1 cellular context compared by ENCODE assay signal in the genomic region with DNA sequence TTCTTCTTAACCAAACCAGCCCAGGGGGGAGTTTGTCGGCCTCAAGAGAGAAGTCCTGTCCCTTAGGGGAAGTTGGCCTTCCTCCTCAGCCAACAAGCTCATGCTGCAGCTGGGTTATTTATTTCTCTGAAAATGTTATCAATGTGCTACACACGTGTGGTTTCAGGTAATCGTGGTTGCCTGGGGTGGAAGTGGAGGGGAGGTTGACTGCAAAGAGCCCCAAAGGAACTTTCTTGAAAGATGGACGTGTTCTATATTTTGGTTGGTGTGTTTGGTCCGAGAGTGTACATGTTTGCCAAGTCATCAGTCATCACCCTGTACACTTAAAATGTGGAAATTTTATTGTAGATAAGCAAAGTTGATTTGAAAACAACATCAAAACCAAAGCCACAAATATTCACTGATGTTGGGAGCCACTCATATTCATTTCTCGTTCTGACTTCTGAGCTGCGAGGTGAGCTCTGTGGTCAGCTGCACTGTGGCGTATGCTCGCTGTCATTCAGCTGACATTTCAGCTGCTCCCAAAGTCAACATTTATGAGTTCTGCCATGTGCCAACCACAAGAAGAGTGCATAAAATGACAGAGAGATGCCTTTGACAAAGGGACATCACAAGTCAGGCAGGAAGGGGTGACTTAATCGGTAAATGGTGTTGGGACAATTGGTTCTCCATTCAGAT.
TF ChIP-seq lines count a peak whose summit lies in the region.

No MANE protein-coding gene starts in this region.

TF ChIP-seq in GM12878, 131 proteins besides CTCF, POLR2A, EP300 and RAD21 (continued from another document and continues in another):
- TF ChIP-seq ETV6 (conservative IDR thresholded peaks at IDR 0.05 in 1 of 2, IDR thresholded peaks at IDR 0.05 in 1 of 2; ENCODE audit: borderline replicate concordance in 1 of 2, low read depth in 1 of 2) (peak in 1 of 2 experiments; percentile 77; a peak in 2 of 4 replicates), BCL11A (IDR thresholded peaks at IDR 0.05; ENCODE audit: low read depth, low read length) (peak; percentile 94), BCL3 (IDR thresholded peaks at IDR 0.05; ENCODE audit: borderline replicate concordance, insufficient read depth, low read depth, low read length, poor library complexity, severe bottlenecking) (no peak), MYC (IDR thresholded peaks at IDR 0.05; ENCODE audit: insufficient read depth, insufficient read length, insufficient replicate concordance, low read length, severe bottlenecking) (no peak), NBN (IDR thresholded peaks at IDR 0.05) (peak; percentile 90), ZNF687 (IDR thresholded peaks at IDR 0.05) (peak; percentile 80; the same call in 1 of the 2 replicates), CBFB (IDR thresholded peaks at IDR 0.05; ENCODE audit: low read depth) (peak; percentile 93), KDM1A (IDR thresholded peaks at IDR 0.05; ENCODE audit: borderline replicate concordance) (no peak), RCOR1 (conservative IDR thresholded peaks at IDR 0.05; ENCODE audit: low read depth, low read length) (no peak), PAX5 (IDR thresholded peaks at IDR 0.05; ENCODE audit: borderline replicate concordance, low read depth, low read length) (peak; percentile 90), MTA2 (IDR thresholded peaks at IDR 0.05; ENCODE audit: low read depth) (peak; percentile 93), ESRRA (IDR thresholded peaks at IDR 0.05; ENCODE audit: low read length) (no peak), CBX5 (IDR thresholded peaks at IDR 0.05; ENCODE audit: low read depth) (peak; percentile 81; the same call in 1 of the 2 replicates), CBX3 (IDR thresholded peaks at IDR 0.05; ENCODE audit: borderline replicate concordance, low read depth) (no peak), ZBED1 (IDR thresholded peaks at IDR 0.05; ENCODE audit: borderline replicate concordance) (peak; percentile 57; the same call in 1 of the 2 replicates), SREBF2 (IDR thresholded peaks at IDR 0.05; ENCODE audit: low read length) (no peak), EZH2 (IDR thresholded peaks at IDR 0.05; ENCODE audit: borderline replicate concordance, control insufficient read depth, low read depth, low read length) (no peak), YBX1 (IDR thresholded peaks at IDR 0.05) (no peak; the same call in 1 of the 2 replicates), SUZ12 (IDR thresholded peaks at IDR 0.05; ENCODE audit: unreplicated experiment) (no peak), POU2F2 (IDR thresholded peaks at IDR 0.05; ENCODE audit: borderline replicate concordance, low read depth, low read length) (peak; percentile 88), ZZZ3 (IDR thresholded peaks at IDR 0.05; ENCODE audit: control insufficient read depth, insufficient read length, low read depth) (no peak), BMI1 (IDR thresholded peaks at IDR 0.05; ENCODE audit: borderline replicate concordance) (peak; percentile 44; the same call in 1 of the 2 replicates), NFIC (IDR thresholded peaks at IDR 0.05; ENCODE audit: low read depth, low read length) (peak; percentile 96), SMARCA5 (IDR thresholded peaks at IDR 0.05) (no peak), CUX1 (IDR thresholded peaks at IDR 0.05; ENCODE audit: insufficient replicate concordance, low read depth, low read length) (peak; percentile 87), JUND (IDR thresholded peaks at IDR 0.05; ENCODE audit: low read depth, low read length) (peak; percentile 55; the same call in 1 of the 2 replicates), IKZF2 (IDR thresholded peaks at IDR 0.05) (peak; percentile 87 to 92), NFXL1 (IDR thresholded peaks at IDR 0.05; ENCODE audit: borderline replicate concordance) (no peak), ZSCAN29 (IDR thresholded peaks at IDR 0.05) (no peak), FOXK2 (IDR thresholded peaks at IDR 0.05) (peak; percentile 42; the same call in 1 of the 2 replicates), NFYA (IDR thresholded peaks at IDR 0.05; ENCODE audit: borderline replicate concordance, low read depth, low read length) (no peak), SUPT20H (IDR thresholded peaks at IDR 0.05; ENCODE audit: borderline replicate concordance, control insufficient read depth, low read depth, low read length) (no peak), ATF2 (IDR thresholded peaks at IDR 0.05; ENCODE audit: low read length) (peak; percentile 96), STAT3 (IDR thresholded peaks at IDR 0.05; ENCODE audit: low read depth, low read length) (no peak), GATAD2B (conservative IDR thresholded peaks at IDR 0.05; ENCODE audit: low read depth) (no peak; the same call in 1 of the 2 replicates), LARP7 (IDR thresholded peaks at IDR 0.05) (no peak)
- TF ChIP-seq, protein P1, sequence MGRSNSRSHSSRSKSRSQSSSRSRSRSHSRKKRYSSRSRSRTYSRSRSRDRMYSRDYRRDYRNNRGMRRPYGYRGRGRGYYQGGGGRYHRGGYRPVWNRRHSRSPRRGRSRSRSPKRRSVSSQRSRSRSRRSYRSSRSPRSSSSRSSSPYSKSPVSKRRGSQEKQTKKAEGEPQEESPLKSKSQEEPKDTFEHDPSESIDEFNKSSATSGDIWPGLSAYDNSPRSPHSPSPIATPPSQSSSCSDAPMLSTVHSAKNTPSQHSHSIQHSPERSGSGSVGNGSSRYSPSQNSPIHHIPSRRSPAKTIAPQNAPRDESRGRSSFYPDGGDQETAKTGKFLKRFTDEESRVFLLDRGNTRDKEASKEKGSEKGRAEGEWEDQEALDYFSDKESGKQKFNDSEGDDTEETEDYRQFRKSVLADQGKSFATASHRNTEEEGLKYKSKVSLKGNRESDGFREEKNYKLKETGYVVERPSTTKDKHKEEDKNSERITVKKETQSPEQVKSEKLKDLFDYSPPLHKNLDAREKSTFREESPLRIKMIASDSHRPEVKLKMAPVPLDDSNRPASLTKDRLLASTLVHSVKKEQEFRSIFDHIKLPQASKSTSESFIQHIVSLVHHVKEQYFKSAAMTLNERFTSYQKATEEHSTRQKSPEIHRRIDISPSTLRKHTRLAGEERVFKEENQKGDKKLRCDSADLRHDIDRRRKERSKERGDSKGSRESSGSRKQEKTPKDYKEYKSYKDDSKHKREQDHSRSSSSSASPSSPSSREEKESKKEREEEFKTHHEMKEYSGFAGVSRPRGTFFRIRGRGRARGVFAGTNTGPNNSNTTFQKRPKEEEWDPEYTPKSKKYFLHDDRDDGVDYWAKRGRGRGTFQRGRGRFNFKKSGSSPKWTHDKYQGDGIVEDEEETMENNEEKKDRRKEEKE (IDR thresholded peaks at IDR 0.05), result no peak
- TF ChIP-seq, protein P2, sequence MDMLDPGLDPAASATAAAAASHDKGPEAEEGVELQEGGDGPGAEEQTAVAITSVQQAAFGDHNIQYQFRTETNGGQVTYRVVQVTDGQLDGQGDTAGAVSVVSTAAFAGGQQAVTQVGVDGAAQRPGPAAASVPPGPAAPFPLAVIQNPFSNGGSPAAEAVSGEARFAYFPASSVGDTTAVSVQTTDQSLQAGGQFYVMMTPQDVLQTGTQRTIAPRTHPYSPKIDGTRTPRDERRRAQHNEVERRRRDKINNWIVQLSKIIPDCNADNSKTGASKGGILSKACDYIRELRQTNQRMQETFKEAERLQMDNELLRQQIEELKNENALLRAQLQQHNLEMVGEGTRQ (IDR thresholded peaks at IDR 0.05; ENCODE audit: borderline replicate concordance, low read depth, low read length), result no peak
- TF ChIP-seq, protein P3, sequence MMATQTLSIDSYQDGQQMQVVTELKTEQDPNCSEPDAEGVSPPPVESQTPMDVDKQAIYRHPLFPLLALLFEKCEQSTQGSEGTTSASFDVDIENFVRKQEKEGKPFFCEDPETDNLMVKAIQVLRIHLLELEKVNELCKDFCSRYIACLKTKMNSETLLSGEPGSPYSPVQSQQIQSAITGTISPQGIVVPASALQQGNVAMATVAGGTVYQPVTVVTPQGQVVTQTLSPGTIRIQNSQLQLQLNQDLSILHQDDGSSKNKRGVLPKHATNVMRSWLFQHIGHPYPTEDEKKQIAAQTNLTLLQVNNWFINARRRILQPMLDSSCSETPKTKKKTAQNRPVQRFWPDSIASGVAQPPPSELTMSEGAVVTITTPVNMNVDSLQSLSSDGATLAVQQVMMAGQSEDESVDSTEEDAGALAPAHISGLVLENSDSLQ (IDR thresholded peaks at IDR 0.05), result peak; percentile 95
- TF ChIP-seq, protein P4, sequence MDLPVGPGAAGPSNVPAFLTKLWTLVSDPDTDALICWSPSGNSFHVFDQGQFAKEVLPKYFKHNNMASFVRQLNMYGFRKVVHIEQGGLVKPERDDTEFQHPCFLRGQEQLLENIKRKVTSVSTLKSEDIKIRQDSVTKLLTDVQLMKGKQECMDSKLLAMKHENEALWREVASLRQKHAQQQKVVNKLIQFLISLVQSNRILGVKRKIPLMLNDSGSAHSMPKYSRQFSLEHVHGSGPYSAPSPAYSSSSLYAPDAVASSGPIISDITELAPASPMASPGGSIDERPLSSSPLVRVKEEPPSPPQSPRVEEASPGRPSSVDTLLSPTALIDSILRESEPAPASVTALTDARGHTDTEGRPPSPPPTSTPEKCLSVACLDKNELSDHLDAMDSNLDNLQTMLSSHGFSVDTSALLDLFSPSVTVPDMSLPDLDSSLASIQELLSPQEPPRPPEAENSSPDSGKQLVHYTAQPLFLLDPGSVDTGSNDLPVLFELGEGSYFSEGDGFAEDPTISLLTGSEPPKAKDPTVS (IDR thresholded peaks at IDR 0.05; ENCODE audit: low read depth, low read length), result no peak
